In the genomic region with DNA sequence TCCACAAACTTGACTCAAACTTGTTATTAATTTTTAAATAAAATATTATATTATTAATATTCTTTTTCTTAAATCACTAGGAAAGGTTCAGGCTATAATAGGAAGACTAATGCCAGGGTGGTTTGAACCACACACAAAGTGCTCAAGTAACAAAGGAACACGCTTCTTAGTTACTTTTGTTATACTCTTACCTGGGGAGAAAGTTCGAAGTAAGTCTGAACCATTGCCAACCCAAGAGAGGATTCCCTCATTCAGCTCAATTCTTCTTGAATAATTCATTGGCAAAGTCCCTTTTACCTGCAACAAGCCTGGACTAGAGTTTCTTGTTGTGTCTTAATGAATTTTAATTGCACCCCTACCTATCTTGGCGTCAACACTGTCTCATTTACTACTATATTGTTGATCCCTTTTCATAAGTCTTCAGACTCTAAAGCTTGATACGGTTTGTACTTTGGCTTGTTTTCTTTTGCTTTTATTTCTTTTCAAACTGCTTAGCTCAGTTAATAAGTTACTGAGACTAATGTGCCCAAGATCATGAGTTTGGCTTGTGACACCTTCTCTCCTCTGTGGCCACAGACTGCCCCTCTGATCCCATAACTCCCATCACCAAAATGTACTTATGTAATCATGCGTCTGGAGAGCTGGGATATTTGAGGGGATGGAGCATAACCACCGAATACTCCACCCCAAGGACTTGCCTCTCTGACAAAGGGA, we compare ENCODE assay signal across 29 cellular contexts. TPM values are rescaled to one million over a fixed set of nuclear protein-coding genes. Genes with fewer than 3 reads are reported as not detected.
"Had no signal": no experiment of that assay in that cellular context is flagged by ENCODE, and none has a peak within 500 bp of the region (broad histone marks: within the 10 kb centered on the region; RNA-seq: fewer than 3 reads in every experiment).

No MANE protein-coding gene starts in this region.

- H3K4me3 ChIP-seq: breast epithelium, tibial nerve had no signal

- H3K27ac ChIP-seq: breast epithelium, tibial nerve, VCaP had no signal

- H3K4me1 ChIP-seq: breast epithelium, tibial nerve had no signal

- ATAC-seq: activated CD4-positive, CD25-positive, alpha-beta regulatory T cell treated with anti-CD3 and anti-CD28 coated beads, Interleukin-2, amount 50 U/mL, for 24 hours; activated naive CD8-positive, alpha-beta T cell treated with anti-CD3 and anti-CD28 coated beads, Interleukin-2, amount 50 U/mL, for 24 hours; esophagus mucosa; left ventricle myocardium superior; naive thymus-derived CD4-positive, alpha-beta T cell had no signal

- H3K4me3 Mint-ChIP-seq: activated CD4-positive, alpha-beta memory T cell treated with anti-CD3 and anti-CD28 coated beads for 36 hours; activated CD4-positive, alpha-beta T cell treated with anti-CD3 and anti-CD28 coated beads, Interleukin-2, amount 10 ng/mL, durations not matched to agents 24 days and 14 days; activated naive CD8-positive, alpha-beta T cell treated with anti-CD3 and anti-CD28 coated beads, Interleukin-2, amount 50 U/mL, for 24 hours; immature natural killer cell; mesothelial cell of epicardium; naive thymus-derived CD4-positive, alpha-beta T cell had no signal

- H3K9me3 ChIP-seq: breast epithelium, tibial nerve had no signal

- H3K27ac Mint-ChIP-seq: activated CD4-positive, alpha-beta memory T cell treated with anti-CD3 and anti-CD28 coated beads for 36 hours; activated CD4-positive, alpha-beta T cell treated with anti-CD3 and anti-CD28 coated beads, Interleukin-2, amount 10 ng/mL, durations not matched to agents 24 days and 14 days; activated naive CD8-positive, alpha-beta T cell treated with anti-CD3 and anti-CD28 coated beads, Interleukin-2, amount 50 U/mL, for 24 hours; immature natural killer cell; mesothelial cell of epicardium had no signal

- H3K36me3 ChIP-seq: breast epithelium, tibial nerve had no signal

- H3K4me1 Mint-ChIP-seq: activated CD4-positive, alpha-beta T cell treated with anti-CD3 and anti-CD28 coated beads, Interleukin-2, amount 10 ng/mL, durations not matched to agents 24 days and 14 days; activated naive CD8-positive, alpha-beta T cell treated with anti-CD3 and anti-CD28 coated beads, Interleukin-2, amount 50 U/mL, for 24 hours; immature natural killer cell; mesothelial cell of epicardium; naive thymus-derived CD4-positive, alpha-beta T cell had no signal

- FAIRE-seq: endothelial cell of umbilical vein had no signal

- H3K9me3 Mint-ChIP-seq: activated CD4-positive, alpha-beta memory T cell treated with anti-CD3 and anti-CD28 coated beads for 36 hours; activated CD4-positive, alpha-beta T cell treated with anti-CD3 and anti-CD28 coated beads, Interleukin-2, amount 10 ng/mL, durations not matched to agents 24 days and 14 days; activated naive CD8-positive, alpha-beta T cell treated with anti-CD3 and anti-CD28 coated beads, Interleukin-2, amount 50 U/mL, for 24 hours; immature natural killer cell; mesothelial cell of epicardium had no signal

- H3K27me3 ChIP-seq: breast epithelium, tibial nerve had no signal

- H3K36me3 Mint-ChIP-seq: activated CD4-positive, alpha-beta memory T cell treated with anti-CD3 and anti-CD28 coated beads for 36 hours; immature natural killer cell; mesothelial cell of epicardium had no signal

- H3K27me3 Mint-ChIP-seq: activated CD4-positive, alpha-beta memory T cell treated with anti-CD3 and anti-CD28 coated beads for 36 hours; activated naive CD8-positive, alpha-beta T cell treated with anti-CD3 and anti-CD28 coated beads, Interleukin-2, amount 50 U/mL, for 24 hours had no signal

- DNase-seq: activated CD4-positive, alpha-beta memory T cell treated with anti-CD3 and anti-CD28 coated beads for 36 hours; activated CD4-positive, alpha-beta T cell treated with anti-CD3 and anti-CD28 coated beads, Interleukin-2, amount 10 ng/mL, durations not matched to agents 24 days and 14 days; activated CD8-positive, alpha-beta memory T cell treated with anti-CD3 and anti-CD28 coated beads, Interleukin-2, amount 50 U/mL, for 4 hours; activated gamma-delta T cell; activated naive CD4-positive, alpha-beta T cell treated with anti-CD3 and anti-CD28 coated beads, Interleukin-2, amount 50 U/mL, for 16 hours; activated naive CD8-positive, alpha-beta T cell treated with anti-CD3 and anti-CD28 coated beads, Interleukin-2, amount 50 U/mL, for 24 hours; activated T-cell treated with anti-CD3 and anti-CD28 coated beads, Interleukin-2, amount 50 U/mL, for 1 hour; amygdala; central memory CD4-positive, alpha-beta T cell; foreskin fibroblast; head of caudate nucleus; hypothalamus; immature natural killer cell; kidney glomerular epithelial cell; left ventricle myocardium superior; naive thymus-derived CD4-positive, alpha-beta T cell; posterior cingulate gyrus; stimulated activated CD4-positive, alpha-beta T cell treated with anti-CD3 and anti-CD28 coated beads, Interleukin-15, amount 100 ng/mL, for 24 hours; stimulated activated CD4-positive, alpha-beta T cell treated with anti-CD3 and anti-CD28 coated beads, Interleukin-2, amount 100 ng/mL, for 24 hours; stimulated activated naive CD4-positive, alpha-beta T cell had no signal

RNA-seq across cellular contexts. Expression of a gene that starts 10.2 kb away (rescaled TPM):
- total RNA-seq: endothelial cell of umbilical vein; naive thymus-derived CD4-positive, alpha-beta T cell; osteoblast; ureter had no signal
- polyA plus RNA-seq: endothelial cell of umbilical vein; immature natural killer cell; naive thymus-derived CD4-positive, alpha-beta T cell had no signal
